ENCODE assay signal across 1 cellular context in genomic region chr3:32003380-32003779, GRCh38.
TF ChIP-seq lines count a peak whose summit lies in the region.

No MANE protein-coding gene starts in this region.

TF ChIP-seq in WTC11, 78 proteins besides CTCF, POLR2A, EP300 and RAD21 (continued from another document):
- TF ChIP-seq E2F5 (CRISPR knock-in tag; IDR thresholded peaks at IDR 0.05) (no peak), RELA (CRISPR knock-in tag; IDR thresholded peaks at IDR 0.05; ENCODE audit: borderline replicate concordance) (no peak), SOX15 (CRISPR knock-in tag; IDR thresholded peaks at IDR 0.05) (no peak), GABPB1 (CRISPR knock-in tag; IDR thresholded peaks at IDR 0.05) (no peak)
